Comparison of ENCODE assay signal across 8 cellular contexts in the genomic region with DNA sequence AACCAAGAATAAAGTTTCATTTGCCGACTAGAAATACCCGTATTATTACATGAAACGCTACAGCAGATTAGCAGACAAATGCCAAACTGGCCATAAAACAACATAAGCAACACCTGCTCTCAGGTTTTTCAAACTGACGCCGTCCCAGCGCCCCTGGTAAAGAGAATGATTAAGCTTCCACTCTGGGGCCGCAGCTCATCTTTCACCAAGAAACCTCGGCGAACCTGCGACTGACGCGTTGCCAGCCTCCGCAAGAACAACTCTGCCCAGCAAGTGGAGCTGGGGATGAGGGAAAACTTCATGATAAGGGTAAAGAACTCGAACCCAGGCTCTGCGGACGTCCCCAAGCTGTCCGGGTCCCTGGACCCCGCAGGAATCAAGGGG. TPM values are rescaled to one million over a fixed set of nuclear protein-coding genes. Genes with fewer than 3 reads are reported as not detected.
DNase-seq lines count a peak whose midpoint lies in the region; ATAC-seq, FAIRE-seq and TF ChIP-seq lines count a peak whose summit lies in the region.

No MANE protein-coding gene starts in this region.

- H3K4me3 ChIP-seq in BLaER1 (peak overlapping the region; percentile 94), psoas muscle (peak overlapping the region; percentile 89)

- H3K36me3 ChIP-seq in BLaER1 (peaks cover 10% of the 10 kb centered on the region), psoas muscle (ENCODE audit: insufficient read depth in 1 of 2, low read depth in 1 of 2) (peaks cover 0 to 14% of the 10 kb centered on the region in 2 donors)

- ATAC-seq in GM19351 (IDR thresholded peaks at IDR 0.05; ENCODE audit: unreplicated experiment): peak; percentile 22
- ATAC-seq in HG03457 (IDR thresholded peaks at IDR 0.05; ENCODE audit: unreplicated experiment): peak; percentile 17
- ATAC-seq in foreskin keratinocyte: peak; percentile 53
- ATAC-seq in psoas muscle: peak; percentile 18 to 58 (median 40)
- ATAC-seq in sciatic nerve: no peak

- no peak for FAIRE-seq in GM12892 (lab: Jason Lieb, UNC)

- H3K4me1 ChIP-seq in BLaER1 (peaks cover 27% of the 10 kb centered on the region), foreskin keratinocyte (peaks cover 9% of the 10 kb centered on the region), psoas muscle (peaks cover 22% of the 10 kb centered on the region)

- no peak for TF ChIP-seq CTCF in foreskin keratinocyte (conservative IDR thresholded peaks at IDR 0.05)
- TF ChIP-seq CTCF in psoas muscle (IDR thresholded peaks at IDR 0.05): no peak

- H3K9me3 ChIP-seq in BLaER1 (no peaks in the 10 kb centered on the region), psoas muscle (no peaks in the 10 kb centered on the region)

- intact Hi-C loops in psoas muscle (cut with DNase I) (loop anchor here in 1 of 2 donors (10.0 kb wide), 2 partner anchors 208 to 288 kb away; partner anchors contain the start of gene CHPT1), sciatic nerve (cut with DNase I) (no loop called here)

- H3K27ac ChIP-seq in BLaER1 (peak overlapping the region; percentile 98), foreskin keratinocyte (peak overlapping the region; percentile 98), psoas muscle (peak overlapping the region; percentile 90)

- TF ChIP-seq POLR2A in GM12892 (IDR thresholded peaks at IDR 0.05; ENCODE audit: low read depth, low read length): no peak

- peak overlapping the region; percentile 96 for H3K9ac ChIP-seq in BLaER1

- peak overlapping the region; percentile 91 for H3K4me2 ChIP-seq in BLaER1

- H4K20me1 ChIP-seq in BLaER1: peaks cover 48% of the 10 kb centered on the region

- H3K27me3 ChIP-seq in BLaER1 (no peaks in the 10 kb centered on the region), foreskin keratinocyte (no peaks in the 10 kb centered on the region), psoas muscle (ENCODE audit: insufficient read depth in 3 of 3, low read length in 2 of 3) (no peaks in the 10 kb centered on the region)

- DNase-seq in activated CD4-positive, alpha-beta T cell treated with anti-CD3 and anti-CD28 coated beads, Interleukin-2, amount 50 U/mL, for 1 hour: peak; percentile 15
- no peak for DNase-seq in foreskin keratinocyte
- peak in 1 of 2 donors; percentile 64 for DNase-seq in psoas muscle
- no peak for DNase-seq in GM12892 (ENCODE audit: insufficient read length)
- DNase-seq in sciatic nerve (ENCODE audit: low spot score): no peak

- 0% methylated on average over 18 of the region's 18 CpGs for WGBS in psoas muscle, 3 donors

RNA-seq across cellular contexts. Expression of gene ARL1, which starts 0.5 kb away (rescaled TPM):
- total RNA-seq in foreskin keratinocyte (54.6 and 59.0 TPM in 2 replicates), psoas muscle (10 to 100 TPM; 49.6 to 73.1 (median 67.1) TPM), sciatic nerve (80.6 TPM)
- polyA plus RNA-seq in foreskin keratinocyte (55.6 and 60.1 TPM in 2 replicates), psoas muscle (10 to 100 TPM; 41.2 to 56.4 (median 46.2) TPM)
- polyA plus RNA-seq in GM12892 (2012; ENCODE audit: missing spikeins): 77.4 TPM
